In the genomic region with DNA sequence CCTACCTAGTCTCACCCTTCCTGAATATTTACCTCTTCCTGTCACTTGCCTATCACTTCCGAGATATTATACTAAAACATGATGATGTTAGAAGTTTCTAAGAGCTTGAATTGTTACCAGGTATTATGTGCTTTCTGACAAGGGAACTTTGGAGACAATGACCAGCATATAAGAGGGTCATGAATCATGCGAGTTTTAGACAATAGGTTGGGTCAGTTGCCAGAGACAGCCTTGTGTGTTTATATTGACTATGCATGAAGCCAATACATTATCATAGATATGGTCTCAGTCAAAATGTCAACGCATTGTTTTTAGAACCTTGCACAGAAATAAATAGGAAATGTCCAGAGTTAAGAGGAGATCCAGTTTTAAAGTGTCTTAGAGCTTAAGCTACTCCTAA, we compare ENCODE assay signal across 23 cellular contexts.
"Had no signal": no experiment of that assay in that cellular context is flagged by ENCODE, and none has a peak within 500 bp of the region (broad histone marks: within the 10 kb centered on the region; RNA-seq: fewer than 3 reads in every experiment).

No MANE protein-coding gene starts in this region.

- H3K9me3 ChIP-seq: gastroesophageal sphincter had no signal

- H3K27ac ChIP-seq: brain microvascular endothelial cell, coronary artery, gastroesophageal sphincter had no signal

- DNase-seq: activated CD4-positive, alpha-beta T cell treated with anti-CD3 and anti-CD28 coated beads for 36 hours; activated CD4-positive, alpha-beta T cell treated with anti-CD3 and anti-CD28 coated beads, Interleukin-2, amount 10 ng/mL, durations not matched to agents 24 days and 14 days; activated CD4-positive, alpha-beta T cell treated with anti-CD3 and anti-CD28 coated beads, Interleukin-2, amount 50 U/mL, for 48 hours; activated CD4-positive, CD25-positive, alpha-beta regulatory T cell; activated CD4-positive, CD25-positive, alpha-beta regulatory T cell treated with anti-CD3 and anti-CD28 coated beads, Interleukin-2, amount 50 U/mL, for 72 hours; activated CD8-positive, alpha-beta memory T cell treated with anti-CD3 and anti-CD28 coated beads for 24 hours; activated CD8-positive, alpha-beta T cell treated with anti-CD3 and anti-CD28 coated beads for 36 hours; activated effector memory CD4-positive, alpha-beta T cell treated with Interleukin-2 at 50 U/mL for 16 hours; activated gamma-delta T cell treated with Interleukin-2 at 50 U/mL for 16 hours; activated naive CD4-positive, alpha-beta T cell treated with anti-CD3 and anti-CD28 coated beads, Interleukin-2, amount 50 U/mL, for 16 hours; activated naive CD4-positive, alpha-beta T cell treated with Interleukin-2 at 50 U/mL for 16 hours; activated T-cell treated with anti-CD3 and anti-CD28 coated beads, Interleukin-2, amount 50 U/mL, for 4 hours; amniotic stem cell; anterior cingulate cortex; brain microvascular endothelial cell; effector CD4-positive, alpha-beta T cell; foreskin melanocyte; heart right ventricle; T-helper 2 cell had no signal

- H3K4me3 ChIP-seq: coronary artery, gastroesophageal sphincter, heart right ventricle had no signal

- H3K27me3 ChIP-seq: brain microvascular endothelial cell, gastroesophageal sphincter had no signal

- H3K4me1 ChIP-seq: gastroesophageal sphincter had no signal

- H3K36me3 ChIP-seq: brain microvascular endothelial cell, gastroesophageal sphincter, heart right ventricle had no signal

- ATAC-seq: activated CD4-positive, alpha-beta T cell treated with anti-CD3 and anti-CD28 coated beads for 36 hours; activated CD8-positive, alpha-beta T cell treated with anti-CD3 and anti-CD28 coated beads for 36 hours; activated T-cell treated with anti-CD3 and anti-CD28 coated beads, Interleukin-2, amount 50 U/mL, for 4 hours; activated T-helper 17 cell treated with anti-CD3 and anti-CD28 coated beads, Interleukin-2, amount 50 U/mL, for 72 hours; esophagus mucosa; gastroesophageal sphincter had no signal
